ENCODE assay signal across 11 cellular contexts in genomic region chr2:26516246-26516645, GRCh38. TPM values are rescaled to one million over a fixed set of nuclear protein-coding genes. Genes with fewer than 3 reads are reported as not detected.
"Had no signal": no experiment of that assay in that cellular context is flagged by ENCODE, and none has a peak within 500 bp of the region (broad histone marks: within the 10 kb centered on the region; RNA-seq: fewer than 3 reads in every experiment).

No MANE protein-coding gene starts in this region.

- H3K9ac ChIP-seq: GM23248 had no signal

- H2AFZ ChIP-seq: GM23248 had no signal

- H3K9me3 ChIP-seq: HAP-1 had no signal

- H3K27ac ChIP-seq: GM23248 had no signal

- DNase-seq: GM23248, GOT3, H7, HFFc6, IMR-90 had no signal

- H3K4me3 ChIP-seq: GM23248, HAP-1, K562 had no signal

- FAIRE-seq: HTR-8/SVneo, K562 had no signal

- ATAC-seq: HCT116, K562 had no signal

- H3K36me3 ChIP-seq: HAP-1 had no signal

- H3K4me1 ChIP-seq: HAP-1 had no signal

RNA-seq across cellular contexts. Expression of gene OTOF, which starts 38.3 kb away (rescaled TPM):
- total RNA-seq: H4, HT-29, IMR-90 had no signal
